18 cellular contexts compared by ENCODE assay signal in the genomic region with DNA sequence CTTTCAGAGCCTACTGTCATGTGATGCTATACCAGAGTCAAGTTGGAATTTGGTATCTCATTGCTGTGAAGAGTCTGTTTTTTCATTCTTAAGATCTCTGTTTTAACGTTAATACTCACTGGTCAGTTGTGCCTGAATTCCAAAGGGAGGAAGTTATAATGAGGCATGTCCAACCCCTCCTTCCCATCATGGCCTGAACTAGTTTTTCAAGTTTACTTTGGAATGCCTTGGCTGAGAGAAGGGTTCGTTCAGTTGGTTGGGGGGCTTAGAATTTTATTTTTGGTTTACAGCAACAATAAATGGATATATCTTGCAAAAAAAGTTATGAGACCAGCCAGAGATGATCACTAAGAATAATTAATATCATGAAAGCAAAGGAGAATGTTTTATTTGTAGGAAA. TPM values are rescaled to one million over a fixed set of nuclear protein-coding genes. Genes with fewer than 3 reads are reported as not detected.
A peak's percentile ranks its signal among the peaks of the same experiment; 100 is the strongest.
DNase-seq lines count a peak whose midpoint lies in the region; ATAC-seq and TF ChIP-seq lines count a peak whose summit lies in the region.
"Had no signal": no experiment of that assay in that cellular context is flagged by ENCODE, and none has a peak within 500 bp of the region (broad histone marks: within the 10 kb centered on the region; RNA-seq: fewer than 3 reads in every experiment).

No MANE protein-coding gene starts in this region.

- H3K4me1 Mint-ChIP-seq in GM23338 (peaks cover 7% of the 10 kb centered on the region), mesothelial cell of epicardium (peaks cover 9% of the 10 kb centered on the region)
- H3K4me1 Mint-ChIP-seq in activated CD8-positive, alpha-beta memory T cell treated with anti-CD3 and anti-CD28 coated beads, Interleukin-2, amount 10 ng/mL, durations not matched to agents 7 days and 5 days, result no peaks in the 10 kb centered on the region

- H3K4me3 ChIP-seq in GM23338, result no peak overlapping the region
- H3K4me3 ChIP-seq: GM12878 had no signal

- no peaks in the 10 kb centered on the region for H3K27me3 Mint-ChIP-seq in GM23338 (ENCODE audit: insufficient read depth, low read depth, poor library complexity)
- H3K27me3 Mint-ChIP-seq in mesothelial cell of epicardium (ENCODE audit: low read depth), result no peaks in the 10 kb centered on the region
- H3K27me3 Mint-ChIP-seq in activated CD8-positive, alpha-beta memory T cell treated with anti-CD3 and anti-CD28 coated beads, Interleukin-2, amount 10 ng/mL, durations not matched to agents 7 days and 5 days, result peaks cover 8% of the 10 kb centered on the region
- H3K27me3 Mint-ChIP-seq: CD4-positive, alpha-beta T cell had no signal

- H3K4me1 ChIP-seq in GM23338 (ENCODE audit: insufficient read depth), result no peaks in the 10 kb centered on the region

- H3K4me3 Mint-ChIP-seq in GM23338 (no peak overlapping the region), mesothelial cell of epicardium (no peak overlapping the region)
- no peak overlapping the region for H3K4me3 Mint-ChIP-seq in activated CD8-positive, alpha-beta memory T cell treated with anti-CD3 and anti-CD28 coated beads, Interleukin-2, amount 10 ng/mL, durations not matched to agents 7 days and 5 days
- H3K4me3 Mint-ChIP-seq: CD4-positive, alpha-beta T cell; H9 had no signal

- no peak overlapping the region for H2AFZ ChIP-seq in GM23338

- DNase-seq in GM23338 (ENCODE audit: low spot score), result peak; percentile 32
- no peak for DNase-seq in mesothelial cell of epicardium (ENCODE audit: low spot score in 2 of 2, unreplicated experiment in 2 of 2)
- DNase-seq in activated CD8-positive, alpha-beta memory T cell treated with anti-CD3 and anti-CD28 coated beads, Interleukin-2, amount 10 ng/mL, durations not matched to agents 7 days and 5 days, result no peak
- no peak for DNase-seq in NCI-H1105 (lab: John Stamatoyannopoulos, UW)
- DNase-seq in HT-29 (ENCODE audit: low spot score), result no peak
- DNase-seq: ACHN; CD4-positive, alpha-beta T cell; DMS153; DMS79; GF-D8; H9 had no signal

- CTCF ChIA-PET in activated CD8-positive, alpha-beta memory T cell treated with anti-CD3 and anti-CD28 coated beads, Interleukin-2, amount 10 ng/mL, durations not matched to agents 7 days and 5 days (lab: Charles Lee), result interaction anchor here (1.1 to 1.6 kb wide), 2 partner anchors 130 to 143 kb away, joined by 3 to 8 read pairs; a partner anchor contains a TSS

- H3K79me2 ChIP-seq in GM23338 (replicated peaks; ENCODE audit: insufficient read depth), result no peaks in the 10 kb centered on the region

- TF ChIP-seq CTCF in GM23338 (conservative IDR thresholded peaks at IDR 0.05; ENCODE audit: low read depth in 2 of 2) (no peak), VCaP (conservative IDR thresholded peaks at IDR 0.05) (no peak), mesothelial cell of epicardium (IDR thresholded peaks at IDR 0.05; ENCODE audit: unreplicated experiment) (no peak)

- H3K4me2 ChIP-seq in GM23338, result no peak overlapping the region

- H3K9me2 ChIP-seq in GM23338 (ENCODE audit: insufficient read depth), result no peaks in the 10 kb centered on the region

- H3K27me3 ChIP-seq in GM23338 (ENCODE audit: insufficient read depth), result no peaks in the 10 kb centered on the region

- H3K36me3 ChIP-seq in GM23338 (ENCODE audit: insufficient read depth), result no peaks in the 10 kb centered on the region

- H3F3A ChIP-seq in GM23338 (replicated peaks; ENCODE audit: low read depth), result no peaks in the 10 kb centered on the region

- ATAC-seq in GM23338 (no peak), HG03097 (IDR thresholded peaks at IDR 0.05; ENCODE audit: low FRiP score, unreplicated experiment) (no peak)
- no peak for ATAC-seq in activated CD8-positive, alpha-beta memory T cell treated with anti-CD3 and anti-CD28 coated beads, Interleukin-2, amount 10 ng/mL, durations not matched to agents 7 days and 5 days
- ATAC-seq: GM12878 had no signal

- no peaks in the 10 kb centered on the region for H4K20me1 ChIP-seq in GM23338 (replicated peaks; ENCODE audit: insufficient read depth)

- peaks cover 23% of the 10 kb centered on the region for H3K9me3 Mint-ChIP-seq in GM23338
- H3K9me3 Mint-ChIP-seq in mesothelial cell of epicardium, result peaks cover 24% of the 10 kb centered on the region
- H3K9me3 Mint-ChIP-seq in activated CD8-positive, alpha-beta memory T cell treated with anti-CD3 and anti-CD28 coated beads, Interleukin-2, amount 10 ng/mL, durations not matched to agents 7 days and 5 days (ENCODE audit: low read depth), result no peaks in the 10 kb centered on the region
- H3K9me3 Mint-ChIP-seq: CD4-positive, alpha-beta T cell had no signal

- H3K27ac ChIP-seq in GM23338 (ENCODE audit: low read depth) (no peak overlapping the region), VCaP (peak overlapping the region; percentile 5; the same call in 1 of the 2 replicates)
- H3K27ac ChIP-seq: C4-2B had no signal

- H3K36me3 Mint-ChIP-seq in GM23338 (ENCODE audit: low read depth) (peaks cover 26% of the 10 kb centered on the region), mesothelial cell of epicardium (peaks cover 15% of the 10 kb centered on the region)
- no peaks in the 10 kb centered on the region for H3K36me3 Mint-ChIP-seq in activated CD8-positive, alpha-beta memory T cell treated with anti-CD3 and anti-CD28 coated beads, Interleukin-2, amount 10 ng/mL, durations not matched to agents 7 days and 5 days

- H3K27ac Mint-ChIP-seq in GM23338 (peak overlapping the region; percentile 51), mesothelial cell of epicardium (peak overlapping the region; percentile 45)
- no peak overlapping the region for H3K27ac Mint-ChIP-seq in activated CD8-positive, alpha-beta memory T cell treated with anti-CD3 and anti-CD28 coated beads, Interleukin-2, amount 10 ng/mL, durations not matched to agents 7 days and 5 days
- H3K27ac Mint-ChIP-seq: CD4-positive, alpha-beta T cell; H9 had no signal

TF ChIP-seq in GM23338, 12 proteins besides CTCF, POLR2A, EP300 and RAD21 (continues in another document):
- TF ChIP-seq, protein P1, sequence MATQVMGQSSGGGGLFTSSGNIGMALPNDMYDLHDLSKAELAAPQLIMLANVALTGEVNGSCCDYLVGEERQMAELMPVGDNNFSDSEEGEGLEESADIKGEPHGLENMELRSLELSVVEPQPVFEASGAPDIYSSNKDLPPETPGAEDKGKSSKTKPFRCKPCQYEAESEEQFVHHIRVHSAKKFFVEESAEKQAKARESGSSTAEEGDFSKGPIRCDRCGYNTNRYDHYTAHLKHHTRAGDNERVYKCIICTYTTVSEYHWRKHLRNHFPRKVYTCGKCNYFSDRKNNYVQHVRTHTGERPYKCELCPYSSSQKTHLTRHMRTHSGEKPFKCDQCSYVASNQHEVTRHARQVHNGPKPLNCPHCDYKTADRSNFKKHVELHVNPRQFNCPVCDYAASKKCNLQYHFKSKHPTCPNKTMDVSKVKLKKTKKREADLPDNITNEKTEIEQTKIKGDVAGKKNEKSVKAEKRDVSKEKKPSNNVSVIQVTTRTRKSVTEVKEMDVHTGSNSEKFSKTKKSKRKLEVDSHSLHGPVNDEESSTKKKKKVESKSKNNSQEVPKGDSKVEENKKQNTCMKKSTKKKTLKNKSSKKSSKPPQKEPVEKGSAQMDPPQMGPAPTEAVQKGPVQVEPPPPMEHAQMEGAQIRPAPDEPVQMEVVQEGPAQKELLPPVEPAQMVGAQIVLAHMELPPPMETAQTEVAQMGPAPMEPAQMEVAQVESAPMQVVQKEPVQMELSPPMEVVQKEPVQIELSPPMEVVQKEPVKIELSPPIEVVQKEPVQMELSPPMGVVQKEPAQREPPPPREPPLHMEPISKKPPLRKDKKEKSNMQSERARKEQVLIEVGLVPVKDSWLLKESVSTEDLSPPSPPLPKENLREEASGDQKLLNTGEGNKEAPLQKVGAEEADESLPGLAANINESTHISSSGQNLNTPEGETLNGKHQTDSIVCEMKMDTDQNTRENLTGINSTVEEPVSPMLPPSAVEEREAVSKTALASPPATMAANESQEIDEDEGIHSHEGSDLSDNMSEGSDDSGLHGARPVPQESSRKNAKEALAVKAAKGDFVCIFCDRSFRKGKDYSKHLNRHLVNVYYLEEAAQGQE (IDR thresholded peaks at IDR 0.05; ENCODE audit: unreplicated experiment), result no peak
- TF ChIP-seq ZNF331 (CRISPR knock-in tag; IDR thresholded peaks at IDR 0.05; ENCODE audit: low read depth) (no peak), NANOG (IDR thresholded peaks at IDR 0.05; ENCODE audit: borderline replicate concordance) (no peak), JUNB (IDR thresholded peaks at IDR 0.05; ENCODE audit: unreplicated experiment) (no peak), STAT1 (IDR thresholded peaks at IDR 0.05; ENCODE audit: unreplicated experiment) (no peak)
- TF ChIP-seq, protein P2, sequence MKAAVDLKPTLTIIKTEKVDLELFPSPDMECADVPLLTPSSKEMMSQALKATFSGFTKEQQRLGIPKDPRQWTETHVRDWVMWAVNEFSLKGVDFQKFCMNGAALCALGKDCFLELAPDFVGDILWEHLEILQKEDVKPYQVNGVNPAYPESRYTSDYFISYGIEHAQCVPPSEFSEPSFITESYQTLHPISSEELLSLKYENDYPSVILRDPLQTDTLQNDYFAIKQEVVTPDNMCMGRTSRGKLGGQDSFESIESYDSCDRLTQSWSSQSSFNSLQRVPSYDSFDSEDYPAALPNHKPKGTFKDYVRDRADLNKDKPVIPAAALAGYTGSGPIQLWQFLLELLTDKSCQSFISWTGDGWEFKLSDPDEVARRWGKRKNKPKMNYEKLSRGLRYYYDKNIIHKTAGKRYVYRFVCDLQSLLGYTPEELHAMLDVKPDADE (IDR thresholded peaks at IDR 0.05), result no peak

RNA-seq across cellular contexts. Expression of a gene that starts 24.0 kb away (rescaled TPM):
- 0.07 TPM in 1 of 2 replicates, not detected in the other for total RNA-seq in GM23338 (2014; rRNA removed; shearing (Covaris generic))
- 0.13 TPM in 1 of 2 replicates, not detected in the other for polyA plus RNA-seq in GM23338 (2016; fragmentation: Nextera tagmentation; extraction: Ambion mirVana)
- total RNA-seq in mesothelial cell of epicardium, result not detected in 3 replicates
- not detected for total RNA-seq in activated CD8-positive, alpha-beta memory T cell treated with anti-CD3 and anti-CD28 coated beads, Interleukin-2, amount 10 ng/mL, durations not matched to agents 7 days and 5 days
- not detected in 2 replicates for total RNA-seq in HT-29 (2014; rRNA removed; shearing (Covaris generic))
- total RNA-seq: CD4-positive, alpha-beta T cell; Daoy; GM12878; H1; H9 had no signal
- polyA plus RNA-seq: BJ, GM12878, H1 had no signal

RNA-seq across cellular contexts. Expression of a gene that starts 49.4 kb away (rescaled TPM):
- 15.1 and 20.5 TPM in 2 replicates for total RNA-seq in GM23338 (2014; rRNA removed; shearing (Covaris generic))
- polyA plus RNA-seq in GM23338 (2016; fragmentation: Nextera tagmentation; extraction: Ambion mirVana), result 17.9 and 23.0 TPM in 2 replicates
- total RNA-seq in mesothelial cell of epicardium, result 20.8 to 25.6 TPM (median 23.8 TPM) in 3 replicates
- 10 to 100 TPM; 26.6 to 29.1 TPM for total RNA-seq in activated CD8-positive, alpha-beta memory T cell treated with anti-CD3 and anti-CD28 coated beads, Interleukin-2, amount 10 ng/mL, durations not matched to agents 7 days and 5 days
- 4.5 and 8.1 TPM in 2 replicates for total RNA-seq in HT-29 (2014; rRNA removed; shearing (Covaris generic))

RNA-seq across cellular contexts. Expression of a gene that starts 52.1 kb away (rescaled TPM):
- total RNA-seq in GM23338 (2014; rRNA removed; shearing (Covaris generic)), result 7.9 and 11.2 TPM in 2 replicates
- polyA plus RNA-seq in GM23338 (2016; fragmentation: Nextera tagmentation; extraction: Ambion mirVana), result 3.1 and 4.9 TPM in 2 replicates
- 3.7 to 4.8 TPM (median 4.6 TPM) in 3 replicates for total RNA-seq in mesothelial cell of epicardium
- total RNA-seq in activated CD8-positive, alpha-beta memory T cell treated with anti-CD3 and anti-CD28 coated beads, Interleukin-2, amount 10 ng/mL, durations not matched to agents 7 days and 5 days, result under 1 TPM in 1 of 2 experiments, not detected in 1; 0.42 TPM
- 5.4 and 9.2 TPM in 2 replicates for total RNA-seq in HT-29 (2014; rRNA removed; shearing (Covaris generic))
- total RNA-seq: CD4-positive, alpha-beta T cell had no signal
